1 cellular context compared by ENCODE assay signal in genomic region chr6:16225062-16225731, GRCh38. TPM values are rescaled to one million over a fixed set of nuclear protein-coding genes. Genes with fewer than 3 reads are reported as not detected.
"Had no signal": no experiment of that assay in that cellular context is flagged by ENCODE, and none has a peak within 500 bp of the region (broad histone marks: within the 10 kb centered on the region; RNA-seq: fewer than 3 reads in every experiment).

No MANE protein-coding gene starts in this region.

RNA-seq across cellular contexts. Expression of gene GMPR, which starts 13.2 kb away (rescaled TPM):
- polyA plus RNA-seq: neural cell had no signal
